Comparison of ENCODE assay signal across 9 cellular contexts in the genomic region with DNA sequence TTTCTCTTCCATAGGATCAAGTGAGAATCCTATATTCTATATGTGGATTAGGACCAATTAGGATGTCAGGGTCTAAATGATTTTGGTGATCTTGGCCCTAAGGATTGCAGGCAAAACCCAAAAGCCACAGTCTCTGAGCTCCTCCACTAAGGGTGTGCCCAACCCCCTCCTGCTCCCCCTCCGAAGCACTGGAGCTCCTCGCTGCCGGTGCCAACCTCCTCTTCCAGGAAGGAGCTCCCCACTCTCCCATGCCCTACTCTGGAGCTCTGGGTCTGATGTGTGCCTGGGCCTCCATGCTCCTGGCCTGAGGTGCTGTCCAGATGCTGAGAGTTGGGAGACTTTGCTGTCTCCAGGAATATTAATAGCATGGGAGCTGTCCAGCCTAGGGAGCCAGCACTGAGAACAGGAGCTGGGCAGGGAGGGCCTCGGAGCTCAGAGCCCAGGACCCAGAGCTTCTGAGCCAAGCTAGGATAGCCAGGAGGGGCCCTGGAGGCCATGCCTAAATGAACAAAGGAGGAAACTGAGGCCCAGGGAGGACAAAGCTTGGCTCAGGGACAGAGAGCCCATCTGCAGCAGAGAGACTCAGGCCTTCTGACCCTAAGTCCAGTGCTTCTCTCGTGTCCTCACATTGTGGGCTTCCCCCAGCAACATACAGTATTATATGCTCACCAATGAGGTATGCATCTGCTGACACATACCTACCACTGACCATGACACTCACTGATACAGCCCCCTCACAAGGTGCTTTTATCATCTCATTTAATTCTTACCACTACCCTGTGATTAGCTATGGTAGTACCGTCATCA. TPM values are rescaled to one million over a fixed set of nuclear protein-coding genes. Genes with fewer than 3 reads are reported as not detected.
DNase-seq lines count a peak whose midpoint lies in the region; ATAC-seq, FAIRE-seq and TF ChIP-seq lines count a peak whose summit lies in the region.
"Had no signal": no experiment of that assay in that cellular context is flagged by ENCODE, and none has a peak within 500 bp of the region (broad histone marks: within the 10 kb centered on the region; RNA-seq: fewer than 3 reads in every experiment).

No MANE protein-coding gene starts in this region.

- peak; percentile 34 for DNase-seq in AG09319 (ENCODE audit: extremely low read depth, low read depth)
- peak; percentile 21 for DNase-seq in LoVo (ENCODE audit: low spot score)
- DNase-seq in bronchial epithelial cell (ENCODE audit: low read depth): peak; percentile 67
- no peak for DNase-seq in lung (ENCODE audit: low spot score)
- DNase-seq in stimulated activated CD4-positive, alpha-beta T cell treated with anti-CD3 and anti-CD28 coated beads, Interleukin-1b, Interleukin-23, amount 100 ng/mL, for 48 hours: no peak
- DNase-seq in ureter (ENCODE audit: low spot score): no peak
- no peak for DNase-seq in lower leg skin (ENCODE audit: low spot score in 2 of 2)
- DNase-seq: substantia nigra had no signal

- H3K27me3 ChIP-seq in bronchial epithelial cell (ENCODE audit: control insufficient read depth, insufficient read depth, low read length): no peaks in the 10 kb centered on the region
- no peaks in the 10 kb centered on the region for H3K27me3 ChIP-seq in lung (ENCODE audit: control insufficient read depth, insufficient read depth)

- H3K27ac ChIP-seq in lung (ENCODE audit: low read depth in 1 of 2, low read length in 1 of 2): no peak overlapping the region

- intact Hi-C loops in lower leg skin (cut with DNase I; ENCODE audit: low total_unique reads): no loop called here

- no peak overlapping the region for H3K4me3 ChIP-seq in bronchial epithelial cell (ENCODE audit: low read depth, low read length)
- no peak overlapping the region for H3K4me3 ChIP-seq in lung
- H3K4me3 ChIP-seq in lower leg skin (ENCODE audit: low read depth, poor library complexity, severe bottlenecking): no peak overlapping the region

- peaks cover 0 to 4% of the 10 kb centered on the region in 2 donors for H3K9me3 ChIP-seq in lung (ENCODE audit: control insufficient read depth in 2 of 2, insufficient read depth in 1 of 2, low read length in 1 of 2)

- H3K36me3 ChIP-seq in bronchial epithelial cell (ENCODE audit: control insufficient read depth, insufficient read depth, low read length) (no peaks in the 10 kb centered on the region), lung (ENCODE audit: control insufficient read depth in 2 of 2, insufficient read depth in 2 of 2, low read length in 2 of 2) (no peaks in the 10 kb centered on the region)

- WGBS in lung, 2 donors: 65 to 77% methylated on average over 6 of the region's 6 CpGs
- WGBS in lower leg skin, 2 donors: 57 to 63% methylated on average over 6 of the region's 6 CpGs

- TF ChIP-seq POLR2A in lower leg skin (IDR thresholded peaks at IDR 0.05): no peak

- TF ChIP-seq CTCF in AG09319 (IDR thresholded peaks at IDR 0.05; ENCODE audit: low read depth, low read length) (no peak), bronchial epithelial cell (IDR thresholded peaks at IDR 0.05; ENCODE audit: insufficient read depth, low read length, severe bottlenecking) (no peak), lung (IDR thresholded peaks at IDR 0.05; ENCODE audit: control extremely low read depth, extremely low read depth) (no peak), lower leg skin (IDR thresholded peaks at IDR 0.05) (no peak)

- ATAC-seq in lung (ENCODE audit: insufficient read depth, low FRiP score) (peak; percentile 39), GM18867 (IDR thresholded peaks at IDR 0.05; ENCODE audit: unreplicated experiment) (no peak)

- H3K4me1 ChIP-seq in lung (ENCODE audit: control insufficient read depth in 2 of 2, insufficient read depth in 2 of 2, low read length in 2 of 2): no peaks in the 10 kb centered on the region

- FAIRE-seq in bronchial epithelial cell (lab: Jason Lieb, UNC): no peak

RNA-seq across cellular contexts. Expression of gene HERC1, which starts 36.9 kb away (rescaled TPM):
- total RNA-seq in bronchial epithelial cell (38.2 and 53.1 TPM in 2 replicates), lung (100 to 1,000 TPM in 1 of 2 donors, 10 to 100 TPM in 1; 82.0 to 181 TPM), ureter (126 TPM), lower leg skin (100 to 1,000 TPM in 1 of 4 donors, 10 to 100 TPM in 3; 45.5 to 103 (median 88.9) TPM)
- polyA plus RNA-seq in lung: 10 to 100 TPM; 16.0 to 35.8 TPM

Comparison
In these comparisons a context has a peak if more than half of its experiments do, and no peak if none do; other contexts are left out.
1. DNase-seq: peak in AG09319 (single experiment), LoVo (single experiment) and bronchial epithelial cell (single experiment); none in lung (single experiment), stimulated activated CD4-positive, alpha-beta T cell treated with anti-CD3 and anti-CD28 coated beads, Interleukin-1b, Interleukin-23, amount 100 ng/mL, for 48 hours (single experiment), ureter (single experiment) and lower leg skin (0 of 2).